In the genomic region with DNA sequence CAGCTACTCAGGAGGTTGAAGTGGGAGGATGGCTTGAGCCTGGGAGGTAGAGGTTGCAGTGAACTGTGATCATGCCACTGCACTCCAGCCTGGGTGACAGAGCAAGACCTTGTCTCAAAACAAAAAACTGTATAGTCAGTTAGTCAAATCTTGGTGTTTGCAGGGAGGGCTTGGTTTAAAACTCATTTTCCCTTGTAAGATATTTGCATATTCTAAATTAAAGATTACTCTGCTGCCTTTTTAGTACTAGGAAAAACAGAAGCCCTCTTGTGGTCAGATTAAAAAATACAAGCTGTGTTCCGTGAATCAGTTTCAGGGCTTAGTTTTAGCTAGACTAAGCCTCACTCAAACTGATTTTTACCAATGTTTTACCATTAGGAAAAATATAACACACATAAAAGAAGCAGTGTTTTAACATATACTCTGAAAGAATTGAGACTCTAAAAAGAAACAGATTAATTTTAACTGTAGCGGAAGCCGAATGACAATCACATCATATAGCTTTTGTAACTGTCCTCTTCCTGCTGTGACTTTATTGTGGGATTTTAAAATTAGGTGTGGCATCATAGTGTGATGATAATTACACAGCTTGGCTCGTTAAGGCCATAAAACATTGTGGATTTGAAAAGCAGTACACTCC, we compare ENCODE assay signal across 8 cellular contexts.
DNase-seq lines count a peak whose midpoint lies in the region; ATAC-seq and TF ChIP-seq lines count a peak whose summit lies in the region.

No MANE protein-coding gene starts in this region.

- H3K4me1 ChIP-seq in PC-9 (replicated peaks; ENCODE audit: insufficient read depth) (peaks cover 10% of the 10 kb centered on the region), gastrocnemius medialis (no peaks in the 10 kb centered on the region)

- no TSS peak for BruUV-seq in PC-9 (replicated peaks; lab: Mats Ljungman, UMichigan)

- H3K9me2 ChIP-seq in PC-9 (ENCODE audit: insufficient read depth) = no peaks in the 10 kb centered on the region

- H3K9me3 Mint-ChIP-seq in stimulated activated effector memory CD8-positive, alpha-beta T cell treated with anti-CD3 and anti-CD28 coated beads, Interleukin-12 subunit alpha, Interleukin-12 subunit beta, amount 100 ng/mL, for 72 hours = no peaks in the 10 kb centered on the region

- in situ Hi-C loops in GM13977 (cut with MboI; ENCODE audit: low pct_unique_long_range_greater_than_20kb, low sequenced_read_pairs, unreplicated experiment) = no loop called here
- in situ Hi-C loops in gastrocnemius medialis (cut with MboI; ENCODE audit: low sequenced_read_pairs in 4 of 4) = loop anchor here in 1 of 4 donors (5.0 kb wide), 1 partner anchor 340 kb away; no protein-coding TSS in a partner anchor

- no peaks in the 10 kb centered on the region for H3K36me3 Mint-ChIP-seq in stimulated activated effector memory CD8-positive, alpha-beta T cell treated with anti-CD3 and anti-CD28 coated beads, Interleukin-12 subunit alpha, Interleukin-12 subunit beta, amount 100 ng/mL, for 72 hours

- CTCF ChIA-PET in AG04449 (lab: Yijun Ruan, JAX) = interaction anchor here (0.6 to 7.3 kb wide), 62 partner anchors 10 to 368 kb away, joined by 3 to 121 read pairs (median 4); a partner anchor contains a TSS
- CTCF ChIA-PET in PC-9 (lab: Charles Lee) = interaction anchor here (0.5 to 2.2 kb wide), 37 partner anchors 14 to 441 kb away, joined by 3 to 18 read pairs (median 4); a partner anchor contains a TSS

- POLR2A ChIA-PET in AG04449 (lab: Yijun Ruan, JAX) (interaction anchor here (0.6 to 1.4 kb wide), 3 partner anchors 12 to 196 kb away, joined by 3 to 4 read pairs (median 4); a partner anchor contains a TSS), PC-9 (lab: Charles Lee; ENCODE audit: unreplicated experiment) (interaction anchor here (0.9 kb wide), 1 partner anchor 18 kb away, joined by 9 read pairs; no protein-coding TSS in a partner anchor)

- no peaks in the 10 kb centered on the region for H3K27me3 ChIP-seq in PC-9 (ENCODE audit: insufficient read depth, low read depth)
- H3K27me3 ChIP-seq in gastrocnemius medialis = no peaks in the 10 kb centered on the region

- no peaks in the 10 kb centered on the region for H3K79me2 ChIP-seq in PC-9 (ENCODE audit: low read depth)

- H3K27ac ChIP-seq in PC-9 (no peak overlapping the region), gastrocnemius medialis (no peak overlapping the region)

- H3K4me3 ChIP-seq in AG04449 (ENCODE audit: low read depth, low read length) (no peak overlapping the region), PC-9 (no peak overlapping the region), gastrocnemius medialis (no peak overlapping the region)

- H3K27ac Mint-ChIP-seq in stimulated activated effector memory CD8-positive, alpha-beta T cell treated with anti-CD3 and anti-CD28 coated beads, Interleukin-12 subunit alpha, Interleukin-12 subunit beta, amount 100 ng/mL, for 72 hours = no peak overlapping the region

- no peak overlapping the region for H3K4me3 Mint-ChIP-seq in stimulated activated effector memory CD8-positive, alpha-beta T cell treated with anti-CD3 and anti-CD28 coated beads, Interleukin-12 subunit alpha, Interleukin-12 subunit beta, amount 100 ng/mL, for 72 hours

- H4K20me1 ChIP-seq in PC-9 (ENCODE audit: insufficient read depth) = no peaks in the 10 kb centered on the region

- no peak overlapping the region for H3K4me2 ChIP-seq in PC-9

- H3F3A ChIP-seq in PC-9 (ENCODE audit: insufficient read depth, low read depth) = peaks cover 18% of the 10 kb centered on the region; the same call in 1 of the 2 replicates

- ATAC-seq in HG03520 (IDR thresholded peaks at IDR 0.05; ENCODE audit: unreplicated experiment) (peak; percentile 46), gastrocnemius medialis (no peak)
- ATAC-seq in stimulated activated effector memory CD8-positive, alpha-beta T cell treated with anti-CD3 and anti-CD28 coated beads, Interleukin-12 subunit alpha, Interleukin-12 subunit beta, amount 100 ng/mL, for 72 hours = no peak
- no peak for ATAC-seq in activated CD4-positive, CD25-positive, alpha-beta regulatory T cell treated with anti-CD3 and anti-CD28 coated beads, Interleukin-2, amount 50 U/mL, for 24 hours

- no peaks in the 10 kb centered on the region for H3K36me3 ChIP-seq in PC-9 (ENCODE audit: low read depth)
- H3K36me3 ChIP-seq in gastrocnemius medialis = no peaks in the 10 kb centered on the region

- H3K9me3 ChIP-seq in PC-9 (ENCODE audit: insufficient read depth, low read depth) (no peaks in the 10 kb centered on the region), gastrocnemius medialis (no peaks in the 10 kb centered on the region)

- no peaks in the 10 kb centered on the region for H3K4me1 Mint-ChIP-seq in stimulated activated effector memory CD8-positive, alpha-beta T cell treated with anti-CD3 and anti-CD28 coated beads, Interleukin-12 subunit alpha, Interleukin-12 subunit beta, amount 100 ng/mL, for 72 hours

- H2AFZ ChIP-seq in PC-9 = no peak overlapping the region

- TF ChIP-seq POLR2A in gastrocnemius medialis (IDR thresholded peaks at IDR 0.05) = no peak

- no peak for DNase-seq in AG04449 (ENCODE audit: low read depth, low spot score)
- peak; percentile 44 for DNase-seq in GM13977 (ENCODE audit: low spot score)
- no peak for DNase-seq in PC-9
- peak; percentile 20 for DNase-seq in fibroblast of gingiva (ENCODE audit: low read depth)
- DNase-seq in gastrocnemius medialis = no peak
- DNase-seq in stimulated activated effector memory CD8-positive, alpha-beta T cell treated with anti-CD3 and anti-CD28 coated beads, Interleukin-12 subunit alpha, Interleukin-12 subunit beta, amount 100 ng/mL, for 72 hours (ENCODE audit: low spot score in 2 of 2) = no peak

- peak; percentile 45 for TF ChIP-seq CTCF in AG04449 (IDR thresholded peaks at IDR 0.05; ENCODE audit: insufficient read depth, low read length, missing control alignments)
- peak; percentile 51 for TF ChIP-seq CTCF in GM13977 (IDR thresholded peaks at IDR 0.05; ENCODE audit: extremely low read depth, insufficient read depth, missing control alignments)
- peak; percentile 92 for TF ChIP-seq CTCF in PC-9 (conservative IDR thresholded peaks at IDR 0.05)
- TF ChIP-seq CTCF in gastrocnemius medialis (IDR thresholded peaks at IDR 0.05 in 4 of 5, conservative IDR thresholded peaks at IDR 0.05 in 1 of 5) = peak; percentile 46 to 67 (median 59)

- intact Hi-C loops in PC-9 (cut with micrococcal nuclease; ENCODE audit: unreplicated experiment) = loop anchor here (1.0 kb wide), 3 partner anchors 58 to 341 kb away; no protein-coding TSS in a partner anchor
- intact Hi-C loops in gastrocnemius medialis (cut with DNase I; ENCODE audit: low total_unique reads) = loop anchor here (1.0 to 5.0 kb wide), 3 partner anchors 55 to 341 kb away; a partner anchor contains a TSS

Comparison
In these comparisons a context has a peak if more than half of its experiments do, and no peak if none do; other contexts are left out.
1. DNase-seq: peak in GM13977 (single experiment) and fibroblast of gingiva (single experiment); none in AG04449 (single experiment), PC-9 (0 of 2), gastrocnemius medialis (0 of 2) and stimulated activated effector memory CD8-positive, alpha-beta T cell treated with anti-CD3 and anti-CD28 coated beads, Interleukin-12 subunit alpha, Interleukin-12 subunit beta, amount 100 ng/mL, for 72 hours (0 of 2).
2. Peak in every context shown above with its lines, with median percentiles within 50 percentile points of each other: CTCF ChIP-seq.